Comparison of ENCODE assay signal across 20 cellular contexts in genomic region chr18:61825386-61825785, GRCh38.
DNase-seq lines count a peak whose midpoint lies in the region; ATAC-seq and TF ChIP-seq lines count a peak whose summit lies in the region.
"Had no signal": no experiment of that assay in that cellular context is flagged by ENCODE, and none has a peak within 500 bp of the region (broad histone marks: within the 10 kb centered on the region; RNA-seq: fewer than 3 reads in every experiment).

No MANE protein-coding gene starts in this region.

- no peak for TF ChIP-seq POLR2A in NB4 (IDR thresholded peaks at IDR 0.05; ENCODE audit: extremely low read depth, insufficient read length)

- peaks cover 8% of the 10 kb centered on the region for H3K4me1 ChIP-seq in neural progenitor cell
- H3K4me1 ChIP-seq: tibial nerve had no signal

- H3K4me3 Mint-ChIP-seq in chondrocyte (ENCODE audit: unreplicated experiment) (no peak overlapping the region), neural progenitor cell (no peak overlapping the region)

- H3K9ac ChIP-seq in neural progenitor cell: no peak overlapping the region

- H3K27ac ChIP-seq in neural progenitor cell: no peak overlapping the region
- H3K27ac ChIP-seq: tibial nerve had no signal

- H2AFZ ChIP-seq in neural progenitor cell (replicated peaks): no peak overlapping the region

- H3K9me3 ChIP-seq in neural progenitor cell (ENCODE audit: low read depth): no peaks in the 10 kb centered on the region
- H3K9me3 ChIP-seq: tibial nerve had no signal

- peak; percentile 57 for DNase-seq in AG20443 (ENCODE audit: low spot score)
- peak; percentile 11 for DNase-seq in NB4 (ENCODE audit: low read depth)
- no peak for DNase-seq in chondrocyte (ENCODE audit: low spot score)
- no peak for DNase-seq in neural progenitor cell (ENCODE audit: low spot score)
- no peak for DNase-seq in activated T-cell treated with anti-CD3 and anti-CD28 coated beads, Interleukin-2, amount 50 U/mL, for 1 hour
- DNase-seq in GOT3 (lab: John Stamatoyannopoulos, UW): no peak
- DNase-seq: ACHN; amniotic stem cell; hypothalamus; Karpas-422; kidney glomerular epithelial cell; NCI-H146; NCI-H82; stimulated activated CD4-positive, alpha-beta T cell treated with anti-CD3 and anti-CD28 coated beads, Interleukin-15, amount 100 ng/mL, for 24 hours; stimulated activated naive CD4-positive, alpha-beta T cell treated with Interleukin-2 at 50 U/mL for 16 hours; T1000 had no signal

- H4K20me1 ChIP-seq in neural progenitor cell (ENCODE audit: low read depth): peaks cover 5% of the 10 kb centered on the region

- peak overlapping the region; percentile 52 for H3K27ac Mint-ChIP-seq in chondrocyte (ENCODE audit: unreplicated experiment)
- H3K27ac Mint-ChIP-seq in neural progenitor cell: peak overlapping the region; percentile 90
- H3K27ac Mint-ChIP-seq: activated T-helper 2 cell treated with anti-CD3 and anti-CD28 coated beads, Interferon-gamma antibody, Interleukin-2, Interleukin-4, amounts not matched to agents 10 μg/mL and 5 μg/mL and 100 μg/mL, durations not matched to agents 14 hours and 24 hours and 36 hours had no signal

- H3K4me3 ChIP-seq in NB4 (ENCODE audit: low read depth, low read length): no peak overlapping the region
- H3K4me3 ChIP-seq in neural progenitor cell: no peak overlapping the region
- H3K4me3 ChIP-seq: tibial nerve had no signal

- no peak overlapping the region for H3K4me2 ChIP-seq in neural progenitor cell

- ATAC-seq in HG03196 (IDR thresholded peaks at IDR 0.05; ENCODE audit: unreplicated experiment) (no peak), GM19452 (IDR thresholded peaks at IDR 0.05; ENCODE audit: unreplicated experiment) (no peak)

- no peaks in the 10 kb centered on the region for H3F3A ChIP-seq in neural progenitor cell (ENCODE audit: low read depth)

- H3K36me3 Mint-ChIP-seq in chondrocyte (ENCODE audit: low read depth) (peaks cover 13% of the 10 kb centered on the region), neural progenitor cell (peaks cover 38% of the 10 kb centered on the region)

- H3K79me2 ChIP-seq in neural progenitor cell (ENCODE audit: low read depth): peaks cover 36% of the 10 kb centered on the region

- H3K27me3 Mint-ChIP-seq in chondrocyte (ENCODE audit: low read depth) (no peaks in the 10 kb centered on the region), neural progenitor cell (ENCODE audit: insufficient read depth, low read depth) (peaks cover 2% of the 10 kb centered on the region)

- no peaks in the 10 kb centered on the region for H3K27me3 ChIP-seq in neural progenitor cell
- H3K27me3 ChIP-seq: tibial nerve had no signal

- TF ChIP-seq CTCF in NB4 (IDR thresholded peaks at IDR 0.05; ENCODE audit: low read depth, low read length) (no peak), chondrocyte (IDR thresholded peaks at IDR 0.05) (no peak), neural progenitor cell (IDR thresholded peaks at IDR 0.05) (no peak)

- H3K9me3 Mint-ChIP-seq in chondrocyte (ENCODE audit: low read depth) (no peaks in the 10 kb centered on the region), neural progenitor cell (peaks cover 4% of the 10 kb centered on the region)
- H3K9me3 Mint-ChIP-seq: activated T-helper 2 cell treated with anti-CD3 and anti-CD28 coated beads, Interferon-gamma antibody, Interleukin-2, Interleukin-4, amounts not matched to agents 10 μg/mL and 5 μg/mL and 100 μg/mL, durations not matched to agents 14 hours and 24 hours and 36 hours had no signal

- H3K36me3 ChIP-seq in neural progenitor cell: no peaks in the 10 kb centered on the region
- H3K36me3 ChIP-seq: tibial nerve had no signal

- H3K4me1 Mint-ChIP-seq in chondrocyte (ENCODE audit: low read depth): peaks cover 64% of the 10 kb centered on the region
- peaks cover 18% of the 10 kb centered on the region for H3K4me1 Mint-ChIP-seq in neural progenitor cell

Comparison
In these comparisons a context has a peak if more than half of its experiments do, and no peak if none do; other contexts are left out.
1. DNase-seq: peak in AG20443 (single experiment) and NB4 (single experiment); none in chondrocyte (single experiment), neural progenitor cell (single experiment), activated T-cell treated with anti-CD3 and anti-CD28 coated beads, Interleukin-2, amount 50 U/mL, for 1 hour (single experiment) and GOT3 (single experiment).